22 cellular contexts compared by ENCODE assay signal in the genomic region with DNA sequence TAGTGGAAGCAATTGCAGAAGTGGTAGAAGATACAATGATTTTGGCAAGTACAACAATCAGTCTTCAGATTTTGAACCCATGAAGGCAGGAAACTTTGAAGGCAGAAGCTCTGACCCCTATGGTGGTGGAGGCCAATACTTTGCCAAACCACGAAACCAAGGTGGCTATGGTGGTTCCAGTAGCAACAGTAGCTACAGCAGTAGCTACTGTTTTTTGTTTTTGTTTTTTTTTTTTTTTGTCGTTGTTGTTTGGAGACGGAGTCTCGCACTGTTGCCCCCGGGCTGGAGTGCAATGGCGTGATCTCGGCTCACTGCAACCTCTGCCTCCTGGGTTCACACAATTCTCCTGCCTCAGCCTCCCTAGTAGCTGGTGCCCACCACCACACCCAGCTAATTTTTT. TPM values are rescaled to one million over a fixed set of nuclear protein-coding genes. Genes with fewer than 3 reads are reported as not detected.
A peak's percentile ranks its signal among the peaks of the same experiment; 100 is the strongest.
DNase-seq lines count a peak whose midpoint lies in the region; ATAC-seq and TF ChIP-seq lines count a peak whose summit lies in the region.
"Had no signal": no experiment of that assay in that cellular context is flagged by ENCODE, and none has a peak within 500 bp of the region (broad histone marks: within the 10 kb centered on the region; RNA-seq: fewer than 3 reads in every experiment).

No MANE protein-coding gene starts in this region.

- ATAC-seq in activated CD8-positive, alpha-beta memory T cell treated with anti-CD3 and anti-CD28 coated beads, Interleukin-2, amount 10 ng/mL, durations not matched to agents 7 days and 5 days: peak; percentile 45
- ATAC-seq in activated CD8-positive, alpha-beta T cell treated with anti-CD3 and anti-CD28 coated beads for 36 hours: no peak
- peak; percentile 71 for ATAC-seq in effector memory CD8-positive, alpha-beta T cell (replicated peaks)
- peak; percentile 7 for ATAC-seq in stimulated activated effector memory CD8-positive, alpha-beta T cell treated with anti-CD3 and anti-CD28 coated beads, Interleukin-12 subunit alpha, Interleukin-12 subunit beta, amount 100 ng/mL, for 72 hours
- no peak for ATAC-seq in gastrocnemius medialis
- ATAC-seq: A549 had no signal

- H3K27ac ChIP-seq in ovary (no peak overlapping the region), gastrocnemius medialis (no peak overlapping the region)
- H3K27ac ChIP-seq: A549 had no signal

- peaks cover 10% of the 10 kb centered on the region for H3K36me3 Mint-ChIP-seq in activated CD8-positive, alpha-beta memory T cell treated with anti-CD3 and anti-CD28 coated beads, Interleukin-2, amount 10 ng/mL, durations not matched to agents 7 days and 5 days
- H3K36me3 Mint-ChIP-seq in activated CD8-positive, alpha-beta T cell treated with anti-CD3 and anti-CD28 coated beads for 36 hours (ENCODE audit: low read depth): no peaks in the 10 kb centered on the region
- H3K36me3 Mint-ChIP-seq in effector memory CD8-positive, alpha-beta T cell (ENCODE audit: insufficient read depth): peaks cover 2% of the 10 kb centered on the region
- peaks cover 9% of the 10 kb centered on the region for H3K36me3 Mint-ChIP-seq in stimulated activated effector memory CD8-positive, alpha-beta T cell treated with anti-CD3 and anti-CD28 coated beads, Interleukin-12 subunit alpha, Interleukin-12 subunit beta, amount 100 ng/mL, for 72 hours

- H3K36me3 ChIP-seq in ovary (no peaks in the 10 kb centered on the region), gastrocnemius medialis (no peaks in the 10 kb centered on the region)

- H3K4me1 ChIP-seq in ovary (ENCODE audit: insufficient read depth) (no peaks in the 10 kb centered on the region), gastrocnemius medialis (no peaks in the 10 kb centered on the region)
- H3K4me1 ChIP-seq: A549 had no signal

- 89 to 94% (median 90%) methylated on average over 7 of the region's 7 CpGs for WGBS in ovary, 3 donors

- H3K4me3 ChIP-seq in ovary (no peak overlapping the region), gastrocnemius medialis (no peak overlapping the region)
- H3K4me3 ChIP-seq: A549 had no signal

- TF ChIP-seq CTCF in activated CD8-positive, alpha-beta T cell treated with anti-CD3 and anti-CD28 coated beads for 36 hours (IDR thresholded peaks at IDR 0.05): no peak
- TF ChIP-seq CTCF in ovary (IDR thresholded peaks at IDR 0.05) (no peak), gastrocnemius medialis (IDR thresholded peaks at IDR 0.05 in 4 of 5, conservative IDR thresholded peaks at IDR 0.05 in 1 of 5) (no peak)

- H3K4me3 Mint-ChIP-seq in activated CD8-positive, alpha-beta memory T cell treated with anti-CD3 and anti-CD28 coated beads, Interleukin-2, amount 10 ng/mL, durations not matched to agents 7 days and 5 days: peak overlapping the region; percentile 17
- no peak overlapping the region for H3K4me3 Mint-ChIP-seq in activated CD8-positive, alpha-beta T cell treated with anti-CD3 and anti-CD28 coated beads for 36 hours
- H3K4me3 Mint-ChIP-seq in effector memory CD8-positive, alpha-beta T cell: peak overlapping the region; percentile 2 to 23
- H3K4me3 Mint-ChIP-seq in stimulated activated effector memory CD8-positive, alpha-beta T cell treated with anti-CD3 and anti-CD28 coated beads, Interleukin-12 subunit alpha, Interleukin-12 subunit beta, amount 100 ng/mL, for 72 hours: peak overlapping the region; percentile 9
- H3K4me3 Mint-ChIP-seq: CD4-positive, alpha-beta T cell; HFFc6 had no signal

- H3K9me3 ChIP-seq in ovary (no peaks in the 10 kb centered on the region), gastrocnemius medialis (no peaks in the 10 kb centered on the region)
- H3K9me3 ChIP-seq: A549 had no signal

- no peaks in the 10 kb centered on the region for H3K9me3 Mint-ChIP-seq in activated CD8-positive, alpha-beta memory T cell treated with anti-CD3 and anti-CD28 coated beads, Interleukin-2, amount 10 ng/mL, durations not matched to agents 7 days and 5 days (ENCODE audit: low read depth)
- H3K9me3 Mint-ChIP-seq in activated CD8-positive, alpha-beta T cell treated with anti-CD3 and anti-CD28 coated beads for 36 hours: peaks cover 3% of the 10 kb centered on the region
- H3K9me3 Mint-ChIP-seq in effector memory CD8-positive, alpha-beta T cell: peaks cover 0 to 5% of the 10 kb centered on the region in 2 donors
- H3K9me3 Mint-ChIP-seq in stimulated activated effector memory CD8-positive, alpha-beta T cell treated with anti-CD3 and anti-CD28 coated beads, Interleukin-12 subunit alpha, Interleukin-12 subunit beta, amount 100 ng/mL, for 72 hours: peaks cover 5% of the 10 kb centered on the region
- H3K9me3 Mint-ChIP-seq: CD4-positive, alpha-beta T cell; HFFc6 had no signal

- H3K27me3 Mint-ChIP-seq in activated CD8-positive, alpha-beta memory T cell treated with anti-CD3 and anti-CD28 coated beads, Interleukin-2, amount 10 ng/mL, durations not matched to agents 7 days and 5 days: no peaks in the 10 kb centered on the region
- no peaks in the 10 kb centered on the region for H3K27me3 Mint-ChIP-seq in activated CD8-positive, alpha-beta T cell treated with anti-CD3 and anti-CD28 coated beads for 36 hours
- no peaks in the 10 kb centered on the region for H3K27me3 Mint-ChIP-seq in effector memory CD8-positive, alpha-beta T cell
- H3K27me3 Mint-ChIP-seq: CD4-positive, alpha-beta T cell had no signal

- no peak for TF ChIP-seq EP300 in ovary (IDR thresholded peaks at IDR 0.05)

- POLR2A ChIA-PET in activated CD8-positive, alpha-beta T cell treated with anti-CD3 and anti-CD28 coated beads for 36 hours (lab: Charles Lee): interaction anchor here (2.6 kb wide), 1 partner anchor 120 kb away, joined by 11 read pairs; no protein-coding TSS in a partner anchor

- peak overlapping the region; percentile 45 for H3K27ac Mint-ChIP-seq in activated CD8-positive, alpha-beta memory T cell treated with anti-CD3 and anti-CD28 coated beads, Interleukin-2, amount 10 ng/mL, durations not matched to agents 7 days and 5 days
- H3K27ac Mint-ChIP-seq in activated CD8-positive, alpha-beta T cell treated with anti-CD3 and anti-CD28 coated beads for 36 hours: peak overlapping the region; percentile 47
- peak overlapping the region; percentile 21 to 29 for H3K27ac Mint-ChIP-seq in effector memory CD8-positive, alpha-beta T cell
- peak overlapping the region; percentile 75 for H3K27ac Mint-ChIP-seq in stimulated activated effector memory CD8-positive, alpha-beta T cell treated with anti-CD3 and anti-CD28 coated beads, Interleukin-12 subunit alpha, Interleukin-12 subunit beta, amount 100 ng/mL, for 72 hours
- H3K27ac Mint-ChIP-seq: CD4-positive, alpha-beta T cell; HFFc6 had no signal

- TF ChIP-seq POLR2A in ovary (IDR thresholded peaks at IDR 0.05) (no peak), gastrocnemius medialis (IDR thresholded peaks at IDR 0.05) (no peak)

- CTCF ChIA-PET in activated CD8-positive, alpha-beta memory T cell treated with anti-CD3 and anti-CD28 coated beads, Interleukin-2, amount 10 ng/mL, durations not matched to agents 7 days and 5 days (lab: Charles Lee): interaction anchor here (1.1 to 8.3 kb wide), 12 partner anchors 10 to 280 kb away, joined by 3 to 155 read pairs (median 6); partner anchors contain the start of gene IFNG
- CTCF ChIA-PET in activated CD8-positive, alpha-beta T cell treated with anti-CD3 and anti-CD28 coated beads for 36 hours (lab: Charles Lee): interaction anchor here (1.1 to 7.0 kb wide), 12 partner anchors 8 to 681 kb away, joined by 3 to 107 read pairs (median 4); partner anchors contain the start of gene IFNG

- in situ Hi-C loops in gastrocnemius medialis (cut with MboI; ENCODE audit: low sequenced_read_pairs in 4 of 4): loop anchor here in 3 of 4 donors (10.0 to 25.0 kb wide), 2 partner anchors 268 to 276 kb away; no protein-coding TSS in a partner anchor

- H3K27me3 ChIP-seq in ovary (no peaks in the 10 kb centered on the region), gastrocnemius medialis (no peaks in the 10 kb centered on the region)

- intact Hi-C loops in activated CD8-positive, alpha-beta T cell treated with anti-CD3 and anti-CD28 coated beads for 36 hours (cut with micrococcal nuclease): no loop called here
- intact Hi-C loops in ovary (cut with DNase I) (no loop called here), gastrocnemius medialis (cut with DNase I; ENCODE audit: low total_unique reads) (no loop called here)

- H3K4me1 Mint-ChIP-seq in activated CD8-positive, alpha-beta memory T cell treated with anti-CD3 and anti-CD28 coated beads, Interleukin-2, amount 10 ng/mL, durations not matched to agents 7 days and 5 days: peaks cover 74% of the 10 kb centered on the region
- peaks cover 65% of the 10 kb centered on the region for H3K4me1 Mint-ChIP-seq in activated CD8-positive, alpha-beta T cell treated with anti-CD3 and anti-CD28 coated beads for 36 hours (ENCODE audit: low read depth)
- peaks cover 27 to 31% of the 10 kb centered on the region in 2 donors for H3K4me1 Mint-ChIP-seq in effector memory CD8-positive, alpha-beta T cell (ENCODE audit: low read depth in 2 of 2)
- peaks cover 63% of the 10 kb centered on the region for H3K4me1 Mint-ChIP-seq in stimulated activated effector memory CD8-positive, alpha-beta T cell treated with anti-CD3 and anti-CD28 coated beads, Interleukin-12 subunit alpha, Interleukin-12 subunit beta, amount 100 ng/mL, for 72 hours

- peak; percentile 90 for DNase-seq in activated CD8-positive, alpha-beta memory T cell treated with anti-CD3 and anti-CD28 coated beads, Interleukin-2, amount 10 ng/mL, durations not matched to agents 7 days and 5 days
- DNase-seq in activated CD8-positive, alpha-beta memory T cell treated with anti-CD3 and anti-CD28 coated beads, Interleukin-2, amount 50 U/mL, for 4 hours: no peak
- peak; percentile 37 for DNase-seq in activated CD8-positive, alpha-beta T cell treated with anti-CD3 and anti-CD28 coated beads for 36 hours
- DNase-seq in effector memory CD8-positive, alpha-beta T cell: peak; percentile 31 to 36 (median 35)
- no peak for DNase-seq in stimulated activated effector memory CD8-positive, alpha-beta T cell treated with anti-CD3 and anti-CD28 coated beads, Interleukin-12 subunit alpha, Interleukin-12 subunit beta, amount 100 ng/mL, for 72 hours (ENCODE audit: low spot score in 2 of 2)
- no peak for DNase-seq in ovary
- DNase-seq in gastrocnemius medialis: no peak
- DNase-seq: CD4-positive, alpha-beta T cell; DMS153; GDM1; H7; HFFc6; KBM-7; MV-4-11; NCI-H1694 treated with DMSO at 0.1 percent for 48 hours; NCI-H2107; NCI-H510A; NCI-H748 treated with DMSO at 0.1 percent for 48 hours had no signal

RNA-seq across cellular contexts. Expression of gene IFNG-AS1, which starts 47.4 kb away (rescaled TPM):
- under 1 TPM in 1 of 2 experiments, not detected in 1; 0.38 TPM for total RNA-seq in activated CD8-positive, alpha-beta memory T cell treated with anti-CD3 and anti-CD28 coated beads, Interleukin-2, amount 10 ng/mL, durations not matched to agents 7 days and 5 days
- total RNA-seq in activated CD8-positive, alpha-beta T cell treated with anti-CD3 and anti-CD28 coated beads for 36 hours: under 1 TPM in 1 of 2 experiments, not detected in 1; 0.25 TPM
- total RNA-seq in ovary (not detected), gastrocnemius medialis (not detected)
- not detected for polyA plus RNA-seq in ovary
- total RNA-seq: Daoy, H7, HFFc6, RPMI7951 had no signal
- polyA plus RNA-seq: A549, BJ had no signal

Comparison
In these comparisons a context has a peak if more than half of its experiments do, and no peak if none do; other contexts are left out.
1. DNase-seq: peak in activated CD8-positive, alpha-beta memory T cell treated with anti-CD3 and anti-CD28 coated beads, Interleukin-2, amount 10 ng/mL, durations not matched to agents 7 days and 5 days (single experiment), activated CD8-positive, alpha-beta T cell treated with anti-CD3 and anti-CD28 coated beads for 36 hours (single experiment) and effector memory CD8-positive, alpha-beta T cell (3 of 3); none in activated CD8-positive, alpha-beta memory T cell treated with anti-CD3 and anti-CD28 coated beads, Interleukin-2, amount 50 U/mL, for 4 hours (single experiment), stimulated activated effector memory CD8-positive, alpha-beta T cell treated with anti-CD3 and anti-CD28 coated beads, Interleukin-12 subunit alpha, Interleukin-12 subunit beta, amount 100 ng/mL, for 72 hours (0 of 2), ovary (0 of 5) and gastrocnemius medialis (0 of 2).
2. ATAC-seq: peak in activated CD8-positive, alpha-beta memory T cell treated with anti-CD3 and anti-CD28 coated beads, Interleukin-2, amount 10 ng/mL, durations not matched to agents 7 days and 5 days (single experiment), effector memory CD8-positive, alpha-beta T cell (single experiment) and stimulated activated effector memory CD8-positive, alpha-beta T cell treated with anti-CD3 and anti-CD28 coated beads, Interleukin-12 subunit alpha, Interleukin-12 subunit beta, amount 100 ng/mL, for 72 hours (single experiment); none in activated CD8-positive, alpha-beta T cell treated with anti-CD3 and anti-CD28 coated beads for 36 hours (single experiment) and gastrocnemius medialis (0 of 2).
3. H3K27ac Mint-ChIP-seq: peak in every context shown above with its lines; median percentile 75 in stimulated activated effector memory CD8-positive, alpha-beta T cell treated with anti-CD3 and anti-CD28 coated beads, Interleukin-12 subunit alpha, Interleukin-12 subunit beta, amount 100 ng/mL, for 72 hours; 47 in activated CD8-positive, alpha-beta T cell treated with anti-CD3 and anti-CD28 coated beads for 36 hours; 45 in activated CD8-positive, alpha-beta memory T cell treated with anti-CD3 and anti-CD28 coated beads, Interleukin-2, amount 10 ng/mL, durations not matched to agents 7 days and 5 days; 25 in effector memory CD8-positive, alpha-beta T cell.